11 cellular contexts compared by ENCODE assay signal in the genomic region with DNA sequence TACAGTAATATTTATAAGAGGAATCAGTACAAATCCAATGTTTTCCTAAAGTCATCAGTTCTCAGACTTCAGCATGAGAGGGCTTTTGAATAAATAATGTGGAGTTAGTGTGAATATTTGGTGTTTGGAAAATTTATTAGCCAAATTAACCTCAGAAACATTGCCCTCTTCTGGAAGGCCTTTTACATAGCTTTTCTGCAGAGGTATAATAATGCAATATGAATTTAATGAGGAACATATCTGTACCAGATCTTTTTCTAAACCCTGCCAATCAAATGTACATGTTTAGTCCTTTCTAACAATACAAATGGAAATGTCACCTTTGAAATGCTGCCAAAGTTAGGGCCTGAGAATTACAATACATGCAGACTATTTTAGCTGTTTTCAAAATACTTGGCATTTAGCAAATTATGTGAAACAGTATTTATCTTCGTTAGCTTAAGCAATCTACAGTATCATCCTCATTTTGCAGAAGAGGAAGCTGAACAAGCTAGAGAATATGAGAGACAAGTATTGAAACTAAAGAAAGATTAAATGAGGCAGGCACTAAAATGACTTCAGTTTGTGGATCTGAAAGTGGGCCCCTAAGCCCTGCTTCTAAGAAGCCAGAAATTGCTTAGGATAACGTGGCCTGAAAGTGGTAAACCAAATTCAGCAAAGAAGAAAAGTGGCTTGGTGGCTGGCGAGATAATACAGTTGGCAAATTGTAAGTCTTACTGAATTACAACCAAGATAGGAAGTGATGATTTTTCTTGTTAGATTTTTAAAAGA.
DNase-seq lines count a peak whose midpoint lies in the region; ATAC-seq and TF ChIP-seq lines count a peak whose summit lies in the region.
"Had no signal": no experiment of that assay in that cellular context is flagged by ENCODE, and none has a peak within 500 bp of the region (broad histone marks: within the 10 kb centered on the region; RNA-seq: fewer than 3 reads in every experiment).

No MANE protein-coding gene starts in this region.

- ATAC-seq in GM18868 (IDR thresholded peaks at IDR 0.05; ENCODE audit: unreplicated experiment): peak; percentile 65
- no peak for ATAC-seq in GM21515 (IDR thresholded peaks at IDR 0.05; ENCODE audit: unreplicated experiment)
- no peak for ATAC-seq in HG03571 (IDR thresholded peaks at IDR 0.05; ENCODE audit: unreplicated experiment)
- ATAC-seq: CD8-positive, alpha-beta T cell had no signal

- H3K27ac ChIP-seq in 22Rv1 (no peak overlapping the region), brain microvascular endothelial cell (no peak overlapping the region)
- H3K27ac ChIP-seq: uterus had no signal

- H3K36me3 ChIP-seq in brain microvascular endothelial cell (replicated peaks): no peaks in the 10 kb centered on the region
- H3K36me3 ChIP-seq: uterus had no signal

- DNase-seq in NAMALWA (ENCODE audit: low spot score) (peak; percentile 43), brain microvascular endothelial cell (no peak), DMS114 treated with DMSO at 0.1 percent for 48 hours (lab: John Stamatoyannopoulos, UW; ENCODE audit: unreplicated experiment) (no peak), DMS79 (lab: John Stamatoyannopoulos, UW) (no peak)
- DNase-seq: activated gamma-delta T cell; CD8-positive, alpha-beta T cell; uterus had no signal

- H3K4me3 ChIP-seq in brain microvascular endothelial cell (ENCODE audit: low read depth, low read length): no peak overlapping the region
- H3K4me3 ChIP-seq: uterus had no signal

- H3K27me3 ChIP-seq in brain microvascular endothelial cell (replicated peaks): no peaks in the 10 kb centered on the region
- H3K27me3 ChIP-seq: uterus had no signal

- in situ Hi-C loops in brain microvascular endothelial cell (cut with HindIII; ENCODE audit: low pct_ligation_motif_present, low sequenced_read_pairs): no loop called here

- peak; percentile 64 for TF ChIP-seq CTCF in 22Rv1 (IDR thresholded peaks at IDR 0.05)
- TF ChIP-seq CTCF in brain microvascular endothelial cell (IDR thresholded peaks at IDR 0.05; ENCODE audit: low read depth, low read length, missing control alignments): peak; percentile 37
